ENCODE assay signal across 22 cellular contexts in the genomic region with DNA sequence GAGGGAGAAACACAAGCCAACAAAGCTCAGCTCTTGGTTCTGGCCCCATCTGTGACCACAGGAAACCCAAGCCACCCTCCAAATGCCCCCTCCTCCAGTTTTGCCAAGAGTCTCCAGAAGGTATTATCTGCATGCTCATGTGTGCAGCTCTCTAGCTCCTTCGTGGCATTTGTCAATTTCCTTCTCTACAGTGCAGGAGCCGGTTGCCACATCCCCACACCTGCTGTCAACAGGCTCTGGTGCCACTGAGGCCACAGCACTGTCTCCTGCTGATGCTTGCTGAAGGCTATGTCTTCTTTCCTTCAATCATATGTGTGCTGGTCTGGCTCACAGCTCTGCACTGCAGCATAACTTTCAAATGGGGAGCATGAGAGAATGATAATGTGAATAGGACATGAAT.
"Had no signal": no experiment of that assay in that cellular context is flagged by ENCODE, and none has a peak within 500 bp of the region (broad histone marks: within the 10 kb centered on the region; RNA-seq: fewer than 3 reads in every experiment).

No MANE protein-coding gene starts in this region.

- DNase-seq: activated CD4-positive, alpha-beta T cell treated with anti-CD3 and anti-CD28 coated beads for 4 hours; activated CD4-positive, alpha-beta T cell treated with anti-CD3 and anti-CD28 coated beads, Interleukin-2, amount 50 U/mL, for 4 hours; activated CD8-positive, alpha-beta memory T cell treated with anti-CD3 and anti-CD28 coated beads, Interleukin-2, amount 10 ng/mL, durations not matched to agents 7 days and 5 days; activated gamma-delta T cell treated with Interleukin-2 at 50 U/mL for 16 hours; activated naive CD4-positive, alpha-beta T cell treated with anti-CD3 and anti-CD28 coated beads, Interleukin-2, amount 10 ng/mL, durations not matched to agents 7 days and 5 days; activated naive CD8-positive, alpha-beta T cell treated with anti-CD3 and anti-CD28 coated beads for 36 hours; activated T-cell treated with anti-CD3 and anti-CD28 coated beads, Interleukin-2, amount 50 U/mL, for 24 hours; brain microvascular endothelial cell; cerebellar nuclear complex; NCI-H1092 treated with DMSO at 0.1 percent for 48 hours; NCI-H1417 treated with DMSO at 0.1 percent for 48 hours; NCI-H1694; NCI-H2029; NCI-H345; NCI-H510A; NCI-H526 treated with DMSO at 0.1 percent for 48 hours; NCI-H82; PC-3; SIG-M5 had no signal

- H3K9me3 Mint-ChIP-seq: activated naive CD4-positive, alpha-beta T cell treated with anti-CD3 and anti-CD28 coated beads, Interleukin-2, amount 10 ng/mL, durations not matched to agents 7 days and 5 days; activated naive CD8-positive, alpha-beta T cell treated with anti-CD3 and anti-CD28 coated beads for 36 hours; activated T-cell treated with anti-CD3 and anti-CD28 coated beads, Interleukin-2, amount 50 U/mL, for 24 hours; activated T-helper 2 cell treated with anti-CD3 and anti-CD28 coated beads, Interferon-gamma antibody, Interleukin-2, Interleukin-4, amounts not matched to agents 10 μg/mL and 5 μg/mL and 100 μg/mL, durations not matched to agents 14 hours and 24 hours and 36 hours had no signal

- H3K36me3 Mint-ChIP-seq: activated CD8-positive, alpha-beta memory T cell treated with anti-CD3 and anti-CD28 coated beads, Interleukin-2, amount 10 ng/mL, durations not matched to agents 7 days and 5 days; activated naive CD4-positive, alpha-beta T cell treated with anti-CD3 and anti-CD28 coated beads, Interleukin-2, amount 10 ng/mL, durations not matched to agents 7 days and 5 days; activated naive CD8-positive, alpha-beta T cell treated with anti-CD3 and anti-CD28 coated beads for 36 hours had no signal

- H3K4me3 Mint-ChIP-seq: activated CD8-positive, alpha-beta memory T cell treated with anti-CD3 and anti-CD28 coated beads, Interleukin-2, amount 10 ng/mL, durations not matched to agents 7 days and 5 days; activated naive CD4-positive, alpha-beta T cell treated with anti-CD3 and anti-CD28 coated beads, Interleukin-2, amount 10 ng/mL, durations not matched to agents 7 days and 5 days; activated naive CD8-positive, alpha-beta T cell treated with anti-CD3 and anti-CD28 coated beads for 36 hours; activated T-cell treated with anti-CD3 and anti-CD28 coated beads, Interleukin-2, amount 50 U/mL, for 24 hours had no signal

- H3K27me3 Mint-ChIP-seq: activated CD8-positive, alpha-beta memory T cell treated with anti-CD3 and anti-CD28 coated beads, Interleukin-2, amount 10 ng/mL, durations not matched to agents 7 days and 5 days; activated naive CD4-positive, alpha-beta T cell treated with anti-CD3 and anti-CD28 coated beads, Interleukin-2, amount 10 ng/mL, durations not matched to agents 7 days and 5 days; activated naive CD8-positive, alpha-beta T cell treated with anti-CD3 and anti-CD28 coated beads for 36 hours; activated T-cell treated with anti-CD3 and anti-CD28 coated beads, Interleukin-2, amount 50 U/mL, for 24 hours had no signal

- H3K36me3 ChIP-seq: brain microvascular endothelial cell had no signal

- H3K27me3 ChIP-seq: brain microvascular endothelial cell had no signal

- ATAC-seq: activated CD4-positive, CD25-positive, alpha-beta regulatory T cell treated with anti-CD3 and anti-CD28 coated beads, Interleukin-2, amount 50 U/mL, for 24 hours; activated CD8-positive, alpha-beta memory T cell treated with anti-CD3 and anti-CD28 coated beads, Interleukin-2, amount 10 ng/mL, durations not matched to agents 7 days and 5 days; K562; PC-3 had no signal

- H3K4me3 ChIP-seq: K562 had no signal

- H3K27ac Mint-ChIP-seq: activated CD8-positive, alpha-beta memory T cell treated with anti-CD3 and anti-CD28 coated beads, Interleukin-2, amount 10 ng/mL, durations not matched to agents 7 days and 5 days; activated naive CD4-positive, alpha-beta T cell treated with anti-CD3 and anti-CD28 coated beads, Interleukin-2, amount 10 ng/mL, durations not matched to agents 7 days and 5 days; activated naive CD8-positive, alpha-beta T cell treated with anti-CD3 and anti-CD28 coated beads for 36 hours had no signal

- H3K27ac ChIP-seq: brain microvascular endothelial cell had no signal
